ENCODE assay signal across 8 cellular contexts in genomic region chr20:63274381-63275228, GRCh38. TPM values are rescaled to one million over a fixed set of nuclear protein-coding genes. Genes with fewer than 3 reads are reported as not detected.
DNase-seq lines count a peak whose midpoint lies in the region; ATAC-seq, FAIRE-seq and TF ChIP-seq lines count a peak whose summit lies in the region.
"Had no signal": no experiment of that assay in that cellular context is flagged by ENCODE, and none has a peak within 500 bp of the region (broad histone marks: within the 10 kb centered on the region; RNA-seq: fewer than 3 reads in every experiment).

No MANE protein-coding gene starts in this region.

- POLR2A ChIA-PET in MCF 10A (lab: Yijun Ruan, JAX) (interaction anchor here (0.8 to 2.6 kb wide), 3 partner anchors 40 to 67 kb away, joined by 3 to 10 read pairs (median 4); partner anchors contain the start of gene YTHDF1), H1 (lab: Charles Lee; ENCODE audit: partially characterized antibody) (interaction anchor here (1.0 to 1.2 kb wide), 2 partner anchors 15 to 49 kb away, joined by 3 to 4 read pairs; no protein-coding TSS in a partner anchor)

- no peak overlapping the region for H4K8ac ChIP-seq in H1 (ENCODE audit: extremely low read depth, insufficient read depth, low read length)

- H3K79me1 ChIP-seq in H1 (ENCODE audit: low read depth, low read length), result peaks cover 12% of the 10 kb centered on the region

- H2BK12ac ChIP-seq in H1 (ENCODE audit: low read depth, low read length), result no peak overlapping the region

- H3K23ac ChIP-seq in H1 (ENCODE audit: insufficient read length), result no peak overlapping the region

- H4K5ac ChIP-seq in H1 (ENCODE audit: insufficient read length, low read depth, low read length), result no peak overlapping the region

- ATAC-seq in gastrocnemius medialis, result no peak
- ATAC-seq: left cardiac atrium had no signal

- H3K9me3 Mint-ChIP-seq in MCF 10A (ENCODE audit: unreplicated experiment) (no peaks in the 10 kb centered on the region), type B pancreatic cell (no peaks in the 10 kb centered on the region)

- H2BK15ac ChIP-seq in H1 (ENCODE audit: low read length), result no peak overlapping the region

- H3K18ac ChIP-seq in H1 (ENCODE audit: extremely low read depth, low read length), result no peak overlapping the region

- H3K4me3 Mint-ChIP-seq in MCF 10A (ENCODE audit: unreplicated experiment), result peak overlapping the region; percentile 76
- peak overlapping the region; percentile 74 for H3K4me3 Mint-ChIP-seq in type B pancreatic cell

- H3K36me3 ChIP-seq in breast epithelium, result no peaks in the 10 kb centered on the region
- peaks cover 6 to 27% (median 17%) of the 10 kb centered on the region in 4 experiments; a peak in 6 of 8 replicates for H3K36me3 ChIP-seq in H1 (ENCODE audit: control insufficient read depth in 2 of 4, insufficient read depth in 4 of 4, low read length in 3 of 4)
- peaks cover 0 to 40% of the 10 kb centered on the region in 2 donors for H3K36me3 ChIP-seq in gastrocnemius medialis

- peaks cover 17 to 39% of the 10 kb centered on the region in 2 experiments for H3K79me2 ChIP-seq in H1 (ENCODE audit: control insufficient read depth in 1 of 2, insufficient read depth in 2 of 2, low read length in 2 of 2)

- no peak overlapping the region for H2BK20ac ChIP-seq in H1 (ENCODE audit: low read length)

- TF ChIP-seq RAD21 in H1 (IDR thresholded peaks at IDR 0.05 in 1 of 2, conservative IDR thresholded peaks at IDR 0.05 in 1 of 2; ENCODE audit: low read depth in 2 of 2, low read length in 2 of 2), result no peak

- FAIRE-seq in H1 (lab: Jason Lieb, UNC), result no peak

- in situ Hi-C loops in gastrocnemius medialis (cut with MboI; ENCODE audit: low sequenced_read_pairs in 4 of 4), result no loop called here

- no peak overlapping the region for H3K4ac ChIP-seq in H1 (replicated peaks; ENCODE audit: insufficient read length, low read depth, low read length)

- no peak overlapping the region for H2AFZ ChIP-seq in H1 (ENCODE audit: low read length)

- DNase-seq in MCF 10A (ENCODE audit: unreplicated experiment) (no peak), breast epithelium (ENCODE audit: low spot score in 2 of 2) (no peak), H1 (ENCODE audit: low read depth in 1 of 2, low spot score in 2 of 2) (no peak), type B pancreatic cell (ENCODE audit: extremely low spot score, unreplicated experiment) (no peak), gastrocnemius medialis (no peak), hypothalamus (lab: John Stamatoyannopoulos, UW) (no peak)
- DNase-seq: left cardiac atrium, NCI-H187 had no signal

- no peak for TF ChIP-seq EP300 in H1 (IDR thresholded peaks at IDR 0.05; ENCODE audit: borderline replicate concordance in 1 of 2, low read depth in 2 of 2, low read length in 2 of 2)

- no peak overlapping the region for H2AK5ac ChIP-seq in H1 (ENCODE audit: low read depth, low read length)

- H3K27ac Mint-ChIP-seq in MCF 10A (ENCODE audit: low read depth, unreplicated experiment) (peak overlapping the region; percentile 90), type B pancreatic cell (no peak overlapping the region)

- TF ChIP-seq CTCF in MCF 10A (IDR thresholded peaks at IDR 0.05; ENCODE audit: unreplicated experiment) (no peak), breast epithelium (IDR thresholded peaks at IDR 0.05) (no peak), H1 (IDR thresholded peaks at IDR 0.05; ENCODE audit: control extremely low read depth in 1 of 3, insufficient read depth in 1 of 3, low read depth in 1 of 3, low read length in 3 of 3) (no peak), type B pancreatic cell (conservative IDR thresholded peaks at IDR 0.05) (no peak), gastrocnemius medialis (IDR thresholded peaks at IDR 0.05 in 4 of 5, conservative IDR thresholded peaks at IDR 0.05 in 1 of 5) (no peak)

- no peaks in the 10 kb centered on the region for H3K9me3 ChIP-seq in breast epithelium
- no peaks in the 10 kb centered on the region for H3K9me3 ChIP-seq in H1 (ENCODE audit: insufficient read depth in 2 of 2, low read depth in 1 of 2, low read length in 1 of 2)
- H3K9me3 ChIP-seq in gastrocnemius medialis, result no peaks in the 10 kb centered on the region

- no TSS peak for BruUV-seq in MCF 10A (replicated peaks; lab: Mats Ljungman, UMichigan)

- peaks cover 2% of the 10 kb centered on the region; the same call in 1 of the 2 replicates for H3K23me2 ChIP-seq in H1 (ENCODE audit: low read depth, low read length)

- H4K91ac ChIP-seq in H1 (replicated peaks; ENCODE audit: insufficient read length, low read length), result no peak overlapping the region

- peaks cover 29% of the 10 kb centered on the region for H3K36me3 Mint-ChIP-seq in MCF 10A (ENCODE audit: insufficient read depth, unreplicated experiment)
- no peaks in the 10 kb centered on the region for H3K36me3 Mint-ChIP-seq in type B pancreatic cell

- H3K14ac ChIP-seq in H1 (ENCODE audit: insufficient read length), result no peak overlapping the region

- no peak for TF ChIP-seq POLR2A in breast epithelium (IDR thresholded peaks at IDR 0.05)
- TF ChIP-seq POLR2A in H1 (IDR thresholded peaks at IDR 0.05; ENCODE audit: control extremely low read depth in 1 of 2, low read depth in 2 of 2, low read length in 2 of 2), result no peak
- TF ChIP-seq POLR2A in gastrocnemius medialis (IDR thresholded peaks at IDR 0.05), result no peak

- intact Hi-C loops in MCF 10A (cut with micrococcal nuclease), result no loop called here
- intact Hi-C loops in breast epithelium (cut with DNase I; ENCODE audit: low total_unique reads), result no loop called here
- intact Hi-C loops in gastrocnemius medialis (cut with DNase I; ENCODE audit: low total_unique reads), result no loop called here

- no peak overlapping the region; the same call in 1 of the 2 replicates for H2BK5ac ChIP-seq in H1 (ENCODE audit: low read depth, low read length)

- H3K4me3 ChIP-seq in breast epithelium (peak overlapping the region in 1 of 3 donors; percentile 35), H1 (ENCODE audit: extremely low read depth in 1 of 4, insufficient read depth in 2 of 4, low read depth in 3 of 4, low read length in 4 of 4) (no peak overlapping the region), gastrocnemius medialis (peak overlapping the region in 1 of 4 donors; percentile 84)

- no peaks in the 10 kb centered on the region for H3K27me3 ChIP-seq in breast epithelium
- no peaks in the 10 kb centered on the region for H3K27me3 ChIP-seq in H1 (replicated peaks in 1 of 4; ENCODE audit: control insufficient read depth in 3 of 4, extremely low read depth in 1 of 4, insufficient read depth in 3 of 4, low read length in 3 of 4)
- peaks cover 0 to under 1% (median 0%) of the 10 kb centered on the region in 3 donors for H3K27me3 ChIP-seq in gastrocnemius medialis

- H3K27me3 Mint-ChIP-seq in MCF 10A (ENCODE audit: insufficient read depth, unreplicated experiment) (no peaks in the 10 kb centered on the region), type B pancreatic cell (no peaks in the 10 kb centered on the region)

- no peak overlapping the region for H3K27ac ChIP-seq in breast epithelium
- H3K27ac ChIP-seq in H1 (ENCODE audit: low read depth, low read length), result no peak overlapping the region
- no peak overlapping the region for H3K27ac ChIP-seq in gastrocnemius medialis

- H3K4me2 ChIP-seq in H1 (ENCODE audit: insufficient read depth in 1 of 2, low read depth in 2 of 2, low read length in 2 of 2), result peak overlapping the region; percentile 21 to 69; a peak in 2 of 4 replicates

- H4K20me1 ChIP-seq in H1 (replicated peaks in 1 of 2; ENCODE audit: control insufficient read depth in 1 of 2, insufficient read depth in 2 of 2, low read length in 2 of 2), result peaks cover 16 to 37% of the 10 kb centered on the region in 2 experiments

- peaks cover 13% of the 10 kb centered on the region for H3K4me1 Mint-ChIP-seq in MCF 10A (ENCODE audit: insufficient read depth, unreplicated experiment)
- peaks cover 31% of the 10 kb centered on the region for H3K4me1 Mint-ChIP-seq in type B pancreatic cell (ENCODE audit: unreplicated experiment)

- peak overlapping the region in 1 of 4 experiments; percentile 38; a peak in 1 of 7 replicates for H3K9ac ChIP-seq in H1 (replicated peaks in 1 of 4; ENCODE audit: extremely low read depth in 1 of 4, low read depth in 3 of 4, low read length in 3 of 4)

- 87% methylated on average over 17 of the region's 17 CpGs; no CpG with 5 or more reads in 1 of the 2 experiments for WGBS in H1 (ENCODE audit: extremely low coverage in 1 of 2, insufficient coverage in 1 of 2, insufficient read length in 1 of 2, insufficient replicate concordance in 2 of 2, low coverage in 1 of 2, low lambda C conversion rate in 2 of 2, missing lambda C conversion rate in 1 of 2), 2 experiments

- CTCF ChIA-PET in MCF 10A (lab: Yijun Ruan, JAX), result interaction anchor here (1.5 to 7.2 kb wide), 2 partner anchors 35 to 51 kb away, joined by 4 to 60 read pairs; no protein-coding TSS in a partner anchor
- CTCF ChIA-PET in H1 (lab: Charles Lee; ENCODE audit: partially characterized antibody), result interaction anchor here (0.8 to 11.0 kb wide), 5 partner anchors 17 to 91 kb away, joined by 3 to 63 read pairs (median 17); partner anchors contain the start of gene COL20A1

- H3K56ac ChIP-seq in H1 (replicated peaks; ENCODE audit: insufficient read length, low read depth, low read length), result no peak overlapping the region

- H3K4me1 ChIP-seq in breast epithelium, result peaks cover 0 to 12% of the 10 kb centered on the region in 2 donors
- H3K4me1 ChIP-seq in H1 (replicated peaks in 1 of 4; ENCODE audit: control insufficient read depth in 3 of 4, insufficient read depth in 4 of 4, low read length in 3 of 4), result peaks cover 0 to 5% (median 1%) of the 10 kb centered on the region in 4 experiments; a peak in 5 of 7 replicates
- H3K4me1 ChIP-seq in gastrocnemius medialis, result peaks cover 19 to 24% of the 10 kb centered on the region in 2 donors

- H2BK120ac ChIP-seq in H1 (replicated peaks; ENCODE audit: low read depth, low read length), result no peak overlapping the region

RNA-seq across cellular contexts. Expression of gene ARFGAP1, which starts 2.0 kb away (rescaled TPM):
- total RNA-seq in MCF 10A (2022) (93.6 and 97.2 TPM in 2 replicates), breast epithelium (10 to 100 TPM; 24.3 to 44.6 (median 38.2) TPM), type B pancreatic cell (ENCODE audit: low replicate concordance) (132 and 141 TPM in 2 replicates), gastrocnemius medialis (10 to 100 TPM; 15.2 to 24.4 (median 18.0) TPM)
- 93.0 and 100 TPM in 2 replicates for total RNA-seq in H1 (2021; fragmentation: NEBNext Ultra II Directional; extraction: Animal tissue kit (Norgen Biotek cat#: 25700))
- polyA plus RNA-seq in H1 (2011; rRNA removed), result 93.7 and 136 TPM in 2 replicates
- 110 TPM for polyA plus RNA-seq in H1 (2011; cell fraction: cytosol; rRNA removed)
- polyA plus RNA-seq in H1 (2011; cell fraction: nucleus; rRNA removed), result 723 TPM
- 84.2 to 119 TPM (median 111 TPM) in 4 replicates for polyA plus RNA-seq in H1 (2012, experiment 1 of 2)
- 65.8 TPM for polyA plus RNA-seq in H1 (2012, experiment 2 of 2)
- 59.7 TPM for polyA plus RNA-seq in H1 (2013, experiment 1 of 2)
- 49.0 TPM for polyA plus RNA-seq in H1 (2013, experiment 2 of 2)
- 37.5 and 49.1 TPM in 2 replicates for polyA minus RNA-seq in H1 (2011; rRNA and poly(A)+ RNA removed)
- 44.3 TPM for polyA minus RNA-seq in H1 (2011; cell fraction: cytosol; rRNA and poly(A)+ RNA removed)
- polyA minus RNA-seq in H1 (2011; cell fraction: nucleus; rRNA and poly(A)+ RNA removed), result 123 TPM

RNA-seq across cellular contexts. Expression of gene COL20A1, which starts 18.4 kb away (rescaled TPM):
- total RNA-seq in MCF 10A (2022) (0.07 and 0.14 TPM in 2 replicates), breast epithelium (not detected), type B pancreatic cell (ENCODE audit: low replicate concordance) (0.36 and 0.43 TPM in 2 replicates), gastrocnemius medialis (under 1 TPM in 1 of 4 donors, not detected in 3; 0.23 TPM)
- total RNA-seq in H1 (2021; fragmentation: NEBNext Ultra II Directional; extraction: Animal tissue kit (Norgen Biotek cat#: 25700)), result 0.17 and 0.19 TPM in 2 replicates
- polyA plus RNA-seq in H1 (2011; rRNA removed), result 0.21 and 0.61 TPM in 2 replicates
- polyA plus RNA-seq in H1 (2011; cell fraction: cytosol; rRNA removed), result 0.41 TPM
- polyA plus RNA-seq in H1 (2011; cell fraction: nucleus; rRNA removed), result 5.9 TPM
- 0.08 to 1.0 TPM (median 0.66 TPM) in 4 replicates for polyA plus RNA-seq in H1 (2012, experiment 1 of 2)
- 0.07 TPM for polyA plus RNA-seq in H1 (2012, experiment 2 of 2)
- polyA plus RNA-seq in H1 (2013, experiment 1 of 2), result 0.06 TPM
- 0.06 TPM for polyA plus RNA-seq in H1 (2013, experiment 2 of 2)
- polyA minus RNA-seq in H1 (2011; rRNA and poly(A)+ RNA removed), result 0.07 and 0.09 TPM in 2 replicates
- polyA minus RNA-seq in H1 (2011; cell fraction: cytosol; rRNA and poly(A)+ RNA removed), result 0.37 TPM
- polyA minus RNA-seq in H1 (2011; cell fraction: nucleus; rRNA and poly(A)+ RNA removed), result 1.9 TPM
- total RNA-seq: left cardiac atrium had no signal

RNA-seq across cellular contexts. Expression of gene NKAIN4, which starts 20.3 kb away (rescaled TPM):
- total RNA-seq in MCF 10A (2022) (not detected in 2 replicates), breast epithelium (not detected), type B pancreatic cell (ENCODE audit: low replicate concordance) (6.5 and 10.2 TPM in 2 replicates), gastrocnemius medialis (not detected)
- total RNA-seq in H1 (2021; fragmentation: NEBNext Ultra II Directional; extraction: Animal tissue kit (Norgen Biotek cat#: 25700)), result 6.6 and 6.9 TPM in 2 replicates
- 17.0 and 21.9 TPM in 2 replicates for polyA plus RNA-seq in H1 (2011; rRNA removed)
- 13.2 TPM for polyA plus RNA-seq in H1 (2011; cell fraction: cytosol; rRNA removed)
- polyA plus RNA-seq in H1 (2011; cell fraction: nucleus; rRNA removed), result 27.5 TPM
- 4.5 to 10.2 TPM (median 8.1 TPM) in 4 replicates for polyA plus RNA-seq in H1 (2012, experiment 1 of 2)
- polyA plus RNA-seq in H1 (2012, experiment 2 of 2), result 6.7 TPM
- 8.1 TPM for polyA plus RNA-seq in H1 (2013, experiment 1 of 2)
- 5.9 TPM for polyA plus RNA-seq in H1 (2013, experiment 2 of 2)
- polyA minus RNA-seq in H1 (2011; rRNA and poly(A)+ RNA removed), result 5.3 and 5.5 TPM in 2 replicates
- 4.3 TPM for polyA minus RNA-seq in H1 (2011; cell fraction: cytosol; rRNA and poly(A)+ RNA removed)
- 7.0 TPM for polyA minus RNA-seq in H1 (2011; cell fraction: nucleus; rRNA and poly(A)+ RNA removed)
- total RNA-seq: left cardiac atrium had no signal

RNA-seq across cellular contexts. Expression of gene BIRC7, which starts 38.9 kb away (rescaled TPM):
- total RNA-seq in MCF 10A (2022), result not detected in 2 replicates
- total RNA-seq in breast epithelium, result 1 to 10 TPM in 1 of 3 donors, under 1 TPM in 1, not detected in 1; 0.32 to 1.2 TPM
- total RNA-seq in H1 (2021; fragmentation: NEBNext Ultra II Directional; extraction: Animal tissue kit (Norgen Biotek cat#: 25700)), result 0.41 TPM in 1 of 2 replicates, not detected in the other
- 0.11 and 0.16 TPM in 2 replicates for polyA plus RNA-seq in H1 (2011; rRNA removed)
- 0.16 TPM for polyA plus RNA-seq in H1 (2011; cell fraction: cytosol; rRNA removed)
- 0.77 TPM for polyA plus RNA-seq in H1 (2011; cell fraction: nucleus; rRNA removed)
- polyA plus RNA-seq in H1 (2012, experiment 1 of 2), result 0.19 TPM in 1 of 4 replicates, not detected in the others
- polyA plus RNA-seq in H1 (2012, experiment 2 of 2), result not detected
- polyA plus RNA-seq in H1 (2013, experiment 1 of 2), result 0.06 TPM
- polyA plus RNA-seq in H1 (2013, experiment 2 of 2), result 0.06 TPM
- not detected in 2 replicates for polyA minus RNA-seq in H1 (2011; rRNA and poly(A)+ RNA removed)
- polyA minus RNA-seq in H1 (2011; cell fraction: cytosol; rRNA and poly(A)+ RNA removed), result not detected
- polyA minus RNA-seq in H1 (2011; cell fraction: nucleus; rRNA and poly(A)+ RNA removed), result not detected
- total RNA-seq in type B pancreatic cell (ENCODE audit: low replicate concordance), result 1.2 TPM in 1 of 2 replicates, not detected in the other
- not detected for total RNA-seq in gastrocnemius medialis

RNA-seq across cellular contexts. Expression of gene YTHDF1, which starts 58.7 kb away (rescaled TPM):
- total RNA-seq in MCF 10A (2022) (47.1 and 49.5 TPM in 2 replicates), breast epithelium (10 to 100 TPM; 23.0 to 32.8 (median 28.2) TPM), type B pancreatic cell (ENCODE audit: low replicate concordance) (50.4 and 55.6 TPM in 2 replicates), gastrocnemius medialis (10 to 100 TPM; 37.1 to 45.7 (median 40.4) TPM)
- 66.0 and 66.1 TPM in 2 replicates for total RNA-seq in H1 (2021; fragmentation: NEBNext Ultra II Directional; extraction: Animal tissue kit (Norgen Biotek cat#: 25700))
- polyA plus RNA-seq in H1 (2011; rRNA removed), result 32.8 and 38.3 TPM in 2 replicates
- 41.4 TPM for polyA plus RNA-seq in H1 (2011; cell fraction: cytosol; rRNA removed)
- polyA plus RNA-seq in H1 (2011; cell fraction: nucleus; rRNA removed), result 41.1 TPM
- 46.9 to 54.7 TPM (median 49.9 TPM) in 4 replicates for polyA plus RNA-seq in H1 (2012, experiment 1 of 2)
- polyA plus RNA-seq in H1 (2012, experiment 2 of 2), result 35.5 TPM
- 44.4 TPM for polyA plus RNA-seq in H1 (2013, experiment 1 of 2)
- polyA plus RNA-seq in H1 (2013, experiment 2 of 2), result 44.2 TPM
- polyA minus RNA-seq in H1 (2011; rRNA and poly(A)+ RNA removed), result 42.5 and 44.7 TPM in 2 replicates
- 40.8 TPM for polyA minus RNA-seq in H1 (2011; cell fraction: cytosol; rRNA and poly(A)+ RNA removed)
- polyA minus RNA-seq in H1 (2011; cell fraction: nucleus; rRNA and poly(A)+ RNA removed), result 22.0 TPM
